In the genomic region with DNA sequence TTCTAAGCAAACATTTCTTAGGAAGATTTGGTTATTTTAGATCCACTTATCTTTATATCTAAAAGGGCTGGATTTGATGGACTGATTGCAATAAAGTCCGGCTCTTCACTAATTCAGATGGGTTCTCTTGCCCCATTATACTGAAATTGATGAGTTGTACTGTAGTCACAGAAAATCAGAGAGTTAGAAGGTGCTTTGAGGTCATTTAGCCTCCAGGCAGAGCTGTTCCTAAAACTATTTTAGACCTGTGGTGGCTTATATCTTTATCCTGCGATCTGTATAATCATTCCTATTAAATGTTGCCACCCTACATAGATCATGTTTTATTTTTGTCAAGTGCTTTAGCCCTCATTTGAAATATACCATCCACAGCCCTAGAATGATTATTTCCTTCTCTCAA, we compare ENCODE assay signal across 22 cellular contexts.
"Had no signal": no experiment of that assay in that cellular context is flagged by ENCODE, and none has a peak within 500 bp of the region (broad histone marks: within the 10 kb centered on the region; RNA-seq: fewer than 3 reads in every experiment).

No MANE protein-coding gene starts in this region.

- H3K36me3 ChIP-seq: SJCRH30 had no signal

- H3K27ac ChIP-seq: SJCRH30 had no signal

- H3K9me3 ChIP-seq: SJCRH30, SK-N-SH had no signal

- H3K4me1 ChIP-seq: SJCRH30 had no signal

- ATAC-seq: activated CD8-positive, alpha-beta memory T cell treated with anti-CD3 and anti-CD28 coated beads, Interleukin-2, amount 10 ng/mL, durations not matched to agents 7 days and 5 days; activated naive CD4-positive, alpha-beta T cell treated with anti-CD3 and anti-CD28 coated beads, Interleukin-2, amount 50 U/mL, for 72 hours; K562; Right ventricle myocardium inferior had no signal

- H3K27me3 ChIP-seq: SJCRH30 had no signal

- DNase-seq: activated CD4-positive, alpha-beta T cell treated with anti-CD3 and anti-CD28 coated beads for 48 hours; activated CD4-positive, alpha-beta T cell treated with anti-CD3 and anti-CD28 coated beads, Interleukin-2, amount 50 U/mL, for 48 hours; activated CD4-positive, CD25-positive, alpha-beta regulatory T cell treated with anti-CD3 and anti-CD28 coated beads, Interleukin-2, amount 50 U/mL, for 72 hours; activated CD8-positive, alpha-beta memory T cell treated with anti-CD3 and anti-CD28 coated beads, Interleukin-2, amount 10 ng/mL, durations not matched to agents 7 days and 5 days; activated effector memory CD4-positive, alpha-beta T cell treated with Interleukin-2 at 50 U/mL for 16 hours; activated naive CD4-positive, alpha-beta T cell treated with Interleukin-2 at 50 U/mL for 16 hours; activated T-cell treated with anti-CD3 and anti-CD28 coated beads, Interleukin-2, amount 50 U/mL, for 24 hours; amygdala; cerebellar nuclear complex; Karpas-422; NCI-H1105 treated with DMSO at 0.1 percent for 48 hours; NCI-H1436 treated with DMSO at 0.1 percent for 48 hours; NCI-H187; NCI-H2081; NCI-H510A treated with DMSO at 0.1 percent for 48 hours; NCI-H69; NK-92 treated with Interleukin-12 subunit alpha and Interleukin-12 subunit beta, amount 100 ng/mL, for 24 hours; SJCRH30; SK-N-SH had no signal

- H3K4me3 ChIP-seq: K562, SJCRH30 had no signal
